Comparison of ENCODE assay signal across 8 cellular contexts in genomic region chr3:49415931-49416601, GRCh38. TPM values are rescaled to one million over a fixed set of nuclear protein-coding genes. Genes with fewer than 3 reads are reported as not detected.
DNase-seq lines count a peak whose midpoint lies in the region; FAIRE-seq and TF ChIP-seq lines count a peak whose summit lies in the region.

No MANE protein-coding gene starts in this region.

- H3K27ac Mint-ChIP-seq in IgD-negative memory B cell (peak overlapping the region; percentile 87 to 98 (median 93)), endothelial cell (ENCODE audit: unreplicated experiment) (peak overlapping the region; percentile 44)

- no peak for FAIRE-seq in urothelium cell line (lab: Jason Lieb, UNC)

- TF ChIP-seq CTCF in endothelial cell (IDR thresholded peaks at IDR 0.05; ENCODE audit: unreplicated experiment): no peak

- H3K27me3 Mint-ChIP-seq in IgD-negative memory B cell (no peaks in the 10 kb centered on the region), endothelial cell (ENCODE audit: unreplicated experiment) (peaks cover 28% of the 10 kb centered on the region)

- H3K9me3 Mint-ChIP-seq in IgD-negative memory B cell: no peaks in the 10 kb centered on the region
- H3K9me3 Mint-ChIP-seq in endothelial cell (ENCODE audit: unreplicated experiment): no peaks in the 10 kb centered on the region

- H3K36me3 Mint-ChIP-seq in IgD-negative memory B cell (peaks cover 2% of the 10 kb centered on the region), endothelial cell (ENCODE audit: low read depth, unreplicated experiment) (peaks cover 19% of the 10 kb centered on the region)

- peak; percentile 54 for DNase-seq in activated CD4-positive, CD25-positive, alpha-beta regulatory T cell treated with anti-CD3 and anti-CD28 coated beads, Interleukin-2, amount 50 U/mL, for 72 hours
- DNase-seq in endothelial cell (ENCODE audit: low spot score) (no peak), cerebellar cortex (ENCODE audit: low spot score) (no peak), NCI-H748 (lab: John Stamatoyannopoulos, UW; ENCODE audit: unreplicated experiment) (no peak), NCI-H2196 (lab: John Stamatoyannopoulos, UW; ENCODE audit: unreplicated experiment) (no peak), urothelium cell line (ENCODE audit: low spot score) (no peak)
- peak in 2 of 3 experiments; percentile 52 to 54 for DNase-seq in stimulated activated CD4-positive, alpha-beta T cell treated with anti-CD3 and anti-CD28 coated beads, TNF-alpha, amount 100 ng/mL, for 24 hours (ENCODE audit: low read depth in 3 of 3)

- H3K4me3 Mint-ChIP-seq in IgD-negative memory B cell: peak overlapping the region; percentile 63 to 89 (median 80)
- H3K4me3 Mint-ChIP-seq in endothelial cell (ENCODE audit: unreplicated experiment): peak overlapping the region; percentile 68

- peaks cover 21 to 44% (median 35%) of the 10 kb centered on the region in 3 donors for H3K4me1 Mint-ChIP-seq in IgD-negative memory B cell
- H3K4me1 Mint-ChIP-seq in endothelial cell (ENCODE audit: unreplicated experiment): peaks cover 29% of the 10 kb centered on the region

RNA-seq across cellular contexts. Expression of gene TCTA, which starts 3.8 kb away (rescaled TPM):
- 34.2 TPM for polyA plus RNA-seq in IgD-negative memory B cell
- total RNA-seq in endothelial cell (ENCODE audit: unreplicated experiment): 17.3 TPM

RNA-seq across cellular contexts. Expression of gene RHOA, which starts 4.3 kb away (rescaled TPM):
- 709 TPM for polyA plus RNA-seq in IgD-negative memory B cell
- total RNA-seq in endothelial cell (ENCODE audit: unreplicated experiment): 583 TPM

RNA-seq across cellular contexts. Expression of gene AMT, which starts 6.2 kb away (rescaled TPM):
- polyA plus RNA-seq in IgD-negative memory B cell: 1.3 TPM
- total RNA-seq in endothelial cell (ENCODE audit: unreplicated experiment): 11.9 TPM

RNA-seq across cellular contexts. Expression of gene NICN1, which starts 13.1 kb away (rescaled TPM):
- polyA plus RNA-seq in IgD-negative memory B cell: 10.1 TPM
- total RNA-seq in endothelial cell (ENCODE audit: unreplicated experiment): 30.0 TPM

RNA-seq across cellular contexts. Expression of gene DAG1, which starts 54.0 kb away (rescaled TPM):
- 8.9 TPM for polyA plus RNA-seq in IgD-negative memory B cell
- 54.8 TPM for total RNA-seq in endothelial cell (ENCODE audit: unreplicated experiment)

Comparison
In these comparisons a context has a peak if more than half of its experiments do, and no peak if none do; other contexts are left out.
1. DNase-seq: peak in activated CD4-positive, CD25-positive, alpha-beta regulatory T cell treated with anti-CD3 and anti-CD28 coated beads, Interleukin-2, amount 50 U/mL, for 72 hours (single experiment) and stimulated activated CD4-positive, alpha-beta T cell treated with anti-CD3 and anti-CD28 coated beads, TNF-alpha, amount 100 ng/mL, for 24 hours (2 of 3); none in endothelial cell (single experiment), cerebellar cortex (single experiment), NCI-H748 (single experiment), NCI-H2196 (single experiment) and urothelium cell line (single experiment).